ENCODE assay signal across 29 cellular contexts in genomic region chr15:58413253-58413652, GRCh38. TPM values are rescaled to one million over a fixed set of nuclear protein-coding genes. Genes with fewer than 3 reads are reported as not detected.
"Had no signal": no experiment of that assay in that cellular context is flagged by ENCODE, and none has a peak within 500 bp of the region (broad histone marks: within the 10 kb centered on the region; RNA-seq: fewer than 3 reads in every experiment).

No MANE protein-coding gene starts in this region.

- H3K9me3 ChIP-seq: colonic mucosa, esophagus muscularis mucosa, gastroesophageal sphincter, prostate gland, right atrium auricular region, tibial nerve, upper lobe of right lung, vagina had no signal

- H3K27me3 ChIP-seq: colonic mucosa, esophagus muscularis mucosa, foreskin keratinocyte, gastroesophageal sphincter, heart left ventricle, hepatocyte, left lung, neural progenitor cell, right atrium auricular region, tibial nerve, upper lobe of right lung, vagina had no signal

- DNase-seq: colonic mucosa; effector memory CD4-positive, alpha-beta T cell; foreskin keratinocyte; heart left ventricle; kidney; left lung; mesenchymal stem cell; midbrain; naive thymus-derived CD4-positive, alpha-beta T cell; stimulated activated CD4-positive, alpha-beta T cell treated with anti-CD3 and anti-CD28 coated beads, Interleukin-2, amount 100 ng/mL, for 24 hours; stimulated activated CD4-positive, alpha-beta T cell treated with anti-CD3 and anti-CD28 coated beads, Interleukin-4, amount 100 ng/mL, for 24 hours; stimulated activated naive CD4-positive, alpha-beta T cell treated with Interleukin-2 at 50 U/mL for 16 hours; upper lobe of right lung had no signal

- H3K4me1 Mint-ChIP-seq: nephron had no signal

- H3K36me3 Mint-ChIP-seq: neural progenitor cell; stimulated activated effector memory CD8-positive, alpha-beta T cell treated with anti-CD3 and anti-CD28 coated beads, Interleukin-12 subunit alpha, Interleukin-12 subunit beta, amount 100 ng/mL, for 72 hours had no signal

- H3K4me3 Mint-ChIP-seq: dendritic cell treated with granulocyte-macrophage colony-stimulating factor and Interleukin-4, amounts not matched to agents 40 ng/mL and 50 ng/mL, for 4 days; naive thymus-derived CD4-positive, alpha-beta T cell; nephron; neural progenitor cell; stimulated activated effector memory CD8-positive, alpha-beta T cell treated with anti-CD3 and anti-CD28 coated beads, Interleukin-12 subunit alpha, Interleukin-12 subunit beta, amount 100 ng/mL, for 72 hours had no signal

- ATAC-seq: foreskin keratinocyte; gastroesophageal sphincter; heart left ventricle; left lung; naive thymus-derived CD4-positive, alpha-beta T cell; sciatic nerve; stimulated activated effector memory CD8-positive, alpha-beta T cell treated with anti-CD3 and anti-CD28 coated beads, Interleukin-12 subunit alpha, Interleukin-12 subunit beta, amount 100 ng/mL, for 72 hours; upper lobe of right lung had no signal

- H3K9me3 Mint-ChIP-seq: dendritic cell treated with granulocyte-macrophage colony-stimulating factor and Interleukin-4, amounts not matched to agents 40 ng/mL and 50 ng/mL, for 4 days; nephron; neural progenitor cell had no signal

- H3K4me1 ChIP-seq: colonic mucosa, esophagus muscularis mucosa, foreskin keratinocyte, gastroesophageal sphincter, heart left ventricle, left lung, parathyroid adenoma, prostate gland, right atrium auricular region, tibial nerve, upper lobe of right lung, vagina had no signal

- H3K27ac Mint-ChIP-seq: dendritic cell treated with granulocyte-macrophage colony-stimulating factor and Interleukin-4, amounts not matched to agents 40 ng/mL and 50 ng/mL, for 4 days; naive thymus-derived CD4-positive, alpha-beta T cell; nephron; neural progenitor cell; stimulated activated effector memory CD8-positive, alpha-beta T cell treated with anti-CD3 and anti-CD28 coated beads, Interleukin-12 subunit alpha, Interleukin-12 subunit beta, amount 100 ng/mL, for 72 hours had no signal

- H3K4me3 ChIP-seq: colonic mucosa, esophagus muscularis mucosa, gastroesophageal sphincter, heart left ventricle, hepatocyte, left lung, neural progenitor cell, prostate gland, right atrium auricular region, thoracic aorta, tibial nerve, upper lobe of right lung, vagina had no signal

- H3K36me3 ChIP-seq: colonic mucosa, esophagus muscularis mucosa, gastroesophageal sphincter, heart left ventricle, left lung, neural progenitor cell, prostate gland, right atrium auricular region, thoracic aorta, tibial nerve, upper lobe of right lung, vagina had no signal

- H3K27me3 Mint-ChIP-seq: dendritic cell treated with granulocyte-macrophage colony-stimulating factor and Interleukin-4, amounts not matched to agents 40 ng/mL and 50 ng/mL, for 4 days; naive thymus-derived CD4-positive, alpha-beta T cell had no signal

RNA-seq across cellular contexts. Expression of gene LIPC, which starts 18.5 kb away (rescaled TPM):
- total RNA-seq: endothelial cell of umbilical vein, foreskin keratinocyte, lung microvascular endothelial cell, thoracic aorta, vagina had no signal
